ENCODE assay signal across 10 cellular contexts in genomic region chr10:110399163-110400094, GRCh38.
A peak's percentile ranks its signal among the peaks of the same experiment; 100 is the strongest.
DNase-seq lines count a peak whose midpoint lies in the region; ATAC-seq, FAIRE-seq and TF ChIP-seq lines count a peak whose summit lies in the region.
"Had no signal": no experiment of that assay in that cellular context is flagged by ENCODE, and none has a peak within 500 bp of the region (broad histone marks: within the 10 kb centered on the region; RNA-seq: fewer than 3 reads in every experiment).

No MANE protein-coding gene starts in this region.

- H3K4me3 Mint-ChIP-seq in activated CD4-positive, alpha-beta T cell treated with anti-CD3 and anti-CD28 coated beads for 36 hours: no peak overlapping the region
- H3K4me3 Mint-ChIP-seq: neural crest cell had no signal

- ATAC-seq in HG02852 (IDR thresholded peaks at IDR 0.05; ENCODE audit: unreplicated experiment): no peak
- ATAC-seq in activated CD4-positive, alpha-beta T cell treated with anti-CD3 and anti-CD28 coated beads for 36 hours: no peak
- no peak for ATAC-seq in HG03439 (IDR thresholded peaks at IDR 0.05; ENCODE audit: unreplicated experiment)

- DNase-seq in H54 (ENCODE audit: insufficient read length, low spot score): peak; percentile 54
- DNase-seq in T1000 (lab: John Stamatoyannopoulos, UW): peak; percentile 60
- DNase-seq in fibroblast of the conjunctiva (ENCODE audit: low read depth): peak; percentile 92
- DNase-seq in SHP77 (lab: John Stamatoyannopoulos, UW): no peak
- DNase-seq in activated CD4-positive, alpha-beta T cell treated with anti-CD3 and anti-CD28 coated beads for 36 hours: no peak

- H3K27ac Mint-ChIP-seq in activated CD4-positive, alpha-beta T cell treated with anti-CD3 and anti-CD28 coated beads for 36 hours: no peak overlapping the region

- H3K9me3 Mint-ChIP-seq in activated CD4-positive, alpha-beta T cell treated with anti-CD3 and anti-CD28 coated beads for 36 hours (ENCODE audit: low read depth): no peaks in the 10 kb centered on the region
- H3K9me3 Mint-ChIP-seq: neural crest cell had no signal

- peaks cover 21% of the 10 kb centered on the region for H3K4me1 Mint-ChIP-seq in activated CD4-positive, alpha-beta T cell treated with anti-CD3 and anti-CD28 coated beads for 36 hours

- H3K4me1 ChIP-seq in skeletal muscle satellite cell (ENCODE audit: control insufficient read depth, insufficient read depth, low read length): peaks cover 39% of the 10 kb centered on the region

- H3K4me2 ChIP-seq in skeletal muscle satellite cell (ENCODE audit: low read length): peak overlapping the region; percentile 73

- no peaks in the 10 kb centered on the region for H3K9me3 ChIP-seq in skeletal muscle satellite cell (replicated peaks; ENCODE audit: low read length)

- peak overlapping the region; percentile 91 for H3K9ac ChIP-seq in skeletal muscle satellite cell (ENCODE audit: low read depth, low read length)

- peak; percentile 15 for FAIRE-seq in H54 (lab: Jason Lieb, UNC)

- no peaks in the 10 kb centered on the region for H3K36me3 Mint-ChIP-seq in activated CD4-positive, alpha-beta T cell treated with anti-CD3 and anti-CD28 coated beads for 36 hours (ENCODE audit: low read depth)

- POLR2A ChIA-PET in activated CD4-positive, alpha-beta T cell treated with anti-CD3 and anti-CD28 coated beads for 36 hours (lab: Charles Lee): no interaction called here

- no peak for TF ChIP-seq POLR2A in H54 (IDR thresholded peaks at IDR 0.05; ENCODE audit: low read depth, low read length)

- peak overlapping the region; percentile 31 for H3K4me3 ChIP-seq in skeletal muscle satellite cell (ENCODE audit: low read length)
- H3K4me3 ChIP-seq: SK-N-MC had no signal

- H3K27me3 ChIP-seq in skeletal muscle satellite cell (ENCODE audit: control insufficient read depth, insufficient read depth, low read length): no peaks in the 10 kb centered on the region

- no peaks in the 10 kb centered on the region for H3K36me3 ChIP-seq in skeletal muscle satellite cell (ENCODE audit: insufficient read depth, low read length)

- CTCF ChIA-PET in activated CD4-positive, alpha-beta T cell treated with anti-CD3 and anti-CD28 coated beads for 36 hours (lab: Charles Lee): interaction anchor here (0.6 to 1.6 kb wide), 3 partner anchors 31 to 94 kb away, joined by 3 to 5 read pairs (median 4); no protein-coding TSS in a partner anchor

- intact Hi-C loops in activated CD4-positive, alpha-beta T cell treated with anti-CD3 and anti-CD28 coated beads for 36 hours (cut with DNase I, micrococcal nuclease): no loop called here

- no peaks in the 10 kb centered on the region for H3K27me3 Mint-ChIP-seq in activated CD4-positive, alpha-beta T cell treated with anti-CD3 and anti-CD28 coated beads for 36 hours

Comparison
In these comparisons a context has a peak if more than half of its experiments do, and no peak if none do; other contexts are left out.
1. DNase-seq: peak in H54 (single experiment), T1000 (single experiment) and fibroblast of the conjunctiva (single experiment); none in SHP77 (0 of 2) and activated CD4-positive, alpha-beta T cell treated with anti-CD3 and anti-CD28 coated beads for 36 hours (single experiment).